In genomic region chr9:132114102-132114707, GRCh38 we compare ENCODE assay signal across 7 cellular contexts. TPM values are rescaled to one million over a fixed set of nuclear protein-coding genes. Genes with fewer than 3 reads are reported as not detected.
DNase-seq lines count a peak whose midpoint lies in the region; ATAC-seq and TF ChIP-seq lines count a peak whose summit lies in the region.

No MANE protein-coding gene starts in this region.

- H3K79me1 ChIP-seq in IMR-90 (ENCODE audit: low read depth in 1 of 2, low read length in 2 of 2) = no peaks in the 10 kb centered on the region
- no peaks in the 10 kb centered on the region for H3K79me1 ChIP-seq in neuronal stem cell (ENCODE audit: low read depth, low read length)

- no peak overlapping the region for H4K5ac ChIP-seq in IMR-90 (ENCODE audit: low read depth, low read length)

- no peak for TF ChIP-seq CTCF in IMR-90 (conservative IDR thresholded peaks at IDR 0.05; ENCODE audit: low read depth, low read length)
- no peak for TF ChIP-seq CTCF in ascending aorta (IDR thresholded peaks at IDR 0.05)

- H4K20me1 ChIP-seq in IMR-90 (ENCODE audit: insufficient read depth, low read length) = no peaks in the 10 kb centered on the region

- no TSS peak for BruUV-seq in IMR-90 (replicated peaks; lab: Mats Ljungman, UMichigan)

- peak; percentile 33 for TF ChIP-seq RAD21 in IMR-90 (IDR thresholded peaks at IDR 0.05; ENCODE audit: low read length)

- H3K4me3 Mint-ChIP-seq in activated CD4-positive, alpha-beta memory T cell treated with anti-CD3 and anti-CD28 coated beads for 36 hours = no peak overlapping the region

- no peak overlapping the region for H3K4ac ChIP-seq in IMR-90 (ENCODE audit: low read depth, low read length)
- no peak overlapping the region for H3K4ac ChIP-seq in neuronal stem cell (ENCODE audit: low read length)

- in situ Hi-C loops in IMR-90 (cut with MboI; ENCODE audit: low sequenced_read_pairs) (no loop called here), G401 (cut with HindIII; ENCODE audit: low sequenced_read_pairs) (no loop called here)

- no peak overlapping the region for H3K14ac ChIP-seq in IMR-90 (replicated peaks; ENCODE audit: low read depth, low read length)
- H3K14ac ChIP-seq in neuronal stem cell (ENCODE audit: low read length) = no peak overlapping the region

- CTCF ChIA-PET in IMR-90 (lab: Yijun Ruan, JAX) = interaction anchor here (1.0 kb wide), 1 partner anchor 15 kb away, joined by 3 read pairs; no protein-coding TSS in a partner anchor
- CTCF ChIA-PET in activated CD4-positive, alpha-beta memory T cell treated with anti-CD3 and anti-CD28 coated beads for 36 hours (lab: Charles Lee) = no interaction called here

- no peak overlapping the region for H2BK15ac ChIP-seq in IMR-90 (ENCODE audit: low read depth, low read length)
- no peak overlapping the region for H2BK15ac ChIP-seq in neuronal stem cell (ENCODE audit: low read length)

- H3K27ac ChIP-seq in IMR-90 (ENCODE audit: insufficient read depth, low read length) (no peak overlapping the region), neuronal stem cell (replicated peaks; ENCODE audit: low read length) (no peak overlapping the region), ascending aorta (no peak overlapping the region)

- DNase-seq in IMR-90 (peak; percentile 60), fibroblast of peridontal ligament (ENCODE audit: extremely low read depth) (peak; percentile 44), neuronal stem cell (ENCODE audit: low spot score) (peak; percentile 76), G401 (ENCODE audit: low spot score) (no peak), NCI-H128 (lab: John Stamatoyannopoulos, UW; ENCODE audit: unreplicated experiment) (no peak), ascending aorta (ENCODE audit: low spot score in 2 of 2) (no peak)
- peak; percentile 60 for DNase-seq in activated CD4-positive, alpha-beta memory T cell treated with anti-CD3 and anti-CD28 coated beads for 36 hours

- no peak overlapping the region for H2BK20ac ChIP-seq in IMR-90 (ENCODE audit: low read depth, low read length)

- H3K4me1 ChIP-seq in IMR-90 (ENCODE audit: control insufficient read depth, insufficient read depth, low read length) = no peaks in the 10 kb centered on the region
- no peaks in the 10 kb centered on the region for H3K4me1 ChIP-seq in neuronal stem cell (ENCODE audit: control insufficient read depth in 2 of 2, insufficient read depth in 1 of 2, low read depth in 1 of 2, low read length in 2 of 2)
- H3K4me1 ChIP-seq in ascending aorta = no peaks in the 10 kb centered on the region

- H2BK120ac ChIP-seq in IMR-90 (ENCODE audit: low read depth, low read length) (no peak overlapping the region), neuronal stem cell (ENCODE audit: low read depth, low read length) (no peak overlapping the region)

- H3K9me3 ChIP-seq in IMR-90 (ENCODE audit: control insufficient read depth, insufficient read depth, low read length) (no peaks in the 10 kb centered on the region), neuronal stem cell (replicated peaks in 1 of 2; ENCODE audit: control insufficient read depth in 2 of 2, insufficient read depth in 1 of 2, low read depth in 1 of 2, low read length in 2 of 2) (no peaks in the 10 kb centered on the region), ascending aorta (no peaks in the 10 kb centered on the region)

- no peak overlapping the region for H3K9ac ChIP-seq in IMR-90 (ENCODE audit: low read depth, low read length)
- no peak overlapping the region for H3K9ac ChIP-seq in neuronal stem cell (ENCODE audit: low read depth, low read length, poor library complexity)

- no peaks in the 10 kb centered on the region for H3K9me3 Mint-ChIP-seq in activated CD4-positive, alpha-beta memory T cell treated with anti-CD3 and anti-CD28 coated beads for 36 hours

- H2AK9ac ChIP-seq in IMR-90 (replicated peaks; ENCODE audit: low read depth, low read length, poor library complexity) = peak overlapping the region; percentile 55

- no peak for TF ChIP-seq POLR2A in IMR-90 (IDR thresholded peaks at IDR 0.05; ENCODE audit: low read depth, low read length)

- H3K23ac ChIP-seq in IMR-90 (ENCODE audit: low read depth, low read length) (no peak overlapping the region), neuronal stem cell (ENCODE audit: low read depth, low read length, poor library complexity) (no peak overlapping the region)

- H3K27me3 Mint-ChIP-seq in activated CD4-positive, alpha-beta memory T cell treated with anti-CD3 and anti-CD28 coated beads for 36 hours = peaks cover 41% of the 10 kb centered on the region

- H3K4me3 ChIP-seq in IMR-90 (ENCODE audit: insufficient read depth, low read depth, low read length) (no peak overlapping the region), neuronal stem cell (ENCODE audit: low read length in 2 of 2) (no peak overlapping the region), ascending aorta (no peak overlapping the region)

- H3K4me1 Mint-ChIP-seq in activated CD4-positive, alpha-beta memory T cell treated with anti-CD3 and anti-CD28 coated beads for 36 hours (ENCODE audit: low read depth) = no peaks in the 10 kb centered on the region

- no peaks in the 10 kb centered on the region for H3K36me3 Mint-ChIP-seq in activated CD4-positive, alpha-beta memory T cell treated with anti-CD3 and anti-CD28 coated beads for 36 hours

- H2AFZ ChIP-seq in IMR-90 (replicated peaks; ENCODE audit: low read length, poor library complexity) = peak overlapping the region; percentile 9
- no peak overlapping the region for H2AFZ ChIP-seq in neuronal stem cell (ENCODE audit: low read length)

- H3K18ac ChIP-seq in IMR-90 (ENCODE audit: low read depth, low read length) (no peak overlapping the region), neuronal stem cell (ENCODE audit: low read length) (no peak overlapping the region)

- POLR2A ChIA-PET in IMR-90 (lab: Charles Lee; ENCODE audit: unreplicated experiment) = no interaction called here
- POLR2A ChIA-PET in activated CD4-positive, alpha-beta memory T cell treated with anti-CD3 and anti-CD28 coated beads for 36 hours (lab: Charles Lee) = no interaction called here

- H4K8ac ChIP-seq in IMR-90 (ENCODE audit: low read depth in 2 of 2, low read length in 2 of 2) (no peak overlapping the region), neuronal stem cell (ENCODE audit: low read depth, low read length) (no peak overlapping the region)

- H3K4me2 ChIP-seq in IMR-90 (ENCODE audit: low read depth, low read length) = no peak overlapping the region
- H3K4me2 ChIP-seq in neuronal stem cell (ENCODE audit: insufficient read depth, low read length, poor library complexity, severe bottlenecking) = no peak overlapping the region

- H4K91ac ChIP-seq in IMR-90 (ENCODE audit: insufficient read depth, low read depth, low read length) = no peak overlapping the region
- H4K91ac ChIP-seq in neuronal stem cell (ENCODE audit: low read depth, low read length, poor library complexity) = no peak overlapping the region

- peaks cover 24% of the 10 kb centered on the region for H3K27me3 ChIP-seq in IMR-90 (ENCODE audit: control insufficient read depth, insufficient read depth, low read length)
- H3K27me3 ChIP-seq in neuronal stem cell (ENCODE audit: control insufficient read depth in 3 of 3, insufficient read depth in 3 of 3, low read depth in 1 of 3, low read length in 3 of 3) = peaks cover 0 to 10% (median 0%) of the 10 kb centered on the region in 3 experiments
- H3K27me3 ChIP-seq in ascending aorta = no peaks in the 10 kb centered on the region

- H3K9me1 ChIP-seq in IMR-90 (ENCODE audit: insufficient read depth, low read length) = no peaks in the 10 kb centered on the region

- H3K56ac ChIP-seq in IMR-90 (ENCODE audit: extremely low read depth, insufficient read depth, low read length) = no peak overlapping the region

- dilution Hi-C loops in IMR-90 (cut with HindIII; ENCODE audit: low sequenced_read_pairs, unreplicated experiment) = no loop called here

- H2BK5ac ChIP-seq in IMR-90 (ENCODE audit: low read depth, low read length, poor library complexity, severe bottlenecking) = no peak overlapping the region
- H2BK5ac ChIP-seq in neuronal stem cell (ENCODE audit: low read length) = no peak overlapping the region

- no peak overlapping the region for H2BK12ac ChIP-seq in neuronal stem cell (ENCODE audit: low read length)

- no peaks in the 10 kb centered on the region for H3K36me3 ChIP-seq in IMR-90 (ENCODE audit: control insufficient read depth, insufficient read depth, low read length)
- H3K36me3 ChIP-seq in neuronal stem cell (replicated peaks in 1 of 2; ENCODE audit: control insufficient read depth in 2 of 2, insufficient read depth in 2 of 2, low read length in 2 of 2) = no peaks in the 10 kb centered on the region
- H3K36me3 ChIP-seq in ascending aorta = no peaks in the 10 kb centered on the region

- no peak overlapping the region for H3K27ac Mint-ChIP-seq in activated CD4-positive, alpha-beta memory T cell treated with anti-CD3 and anti-CD28 coated beads for 36 hours

- H2AK5ac ChIP-seq in IMR-90 (ENCODE audit: low read depth, low read length) (no peak overlapping the region), neuronal stem cell (ENCODE audit: low read depth, low read length) (no peak overlapping the region)

- intact Hi-C loops in IMR-90 (cut with micrococcal nuclease) (loop anchor here (10.0 kb wide), 1 partner anchor 339 kb away; no protein-coding TSS in a partner anchor), ascending aorta (cut with DNase I) (no loop called here)
- intact Hi-C loops in activated CD4-positive, alpha-beta memory T cell treated with anti-CD3 and anti-CD28 coated beads for 36 hours (cut with micrococcal nuclease) = no loop called here

- 6% methylated on average over 8 of the region's 18 CpGs; no CpG with 5 or more reads in 1 of the 2 experiments for WGBS in IMR-90 (ENCODE audit: extremely low coverage in 2 of 2, insufficient read length in 1 of 2), 2 experiments
- no CpG with 5 or more reads among the region's 18 CpGs for WGBS in neuronal stem cell (ENCODE audit: extremely low coverage in 2 of 2, insufficient read length in 2 of 2, insufficient replicate concordance in 1 of 2), 2 donors

- peak; percentile 99 for ATAC-seq in IMR-90 (ENCODE audit: low read depth)

RNA-seq across cellular contexts. Expression of gene MED27, which starts 34.5 kb away (rescaled TPM):
- total RNA-seq in IMR-90 (2012; rRNA removed) (51.9 and 63.4 TPM in 2 replicates), ascending aorta (19.4 TPM)
- polyA plus RNA-seq in IMR-90 (2012; rRNA removed) = 50.2 and 51.6 TPM in 2 replicates
- polyA plus RNA-seq in IMR-90 (2012; cell fraction: cytosol; rRNA removed) = 33.8 and 51.4 TPM in 2 replicates
- 18.2 and 24.4 TPM in 2 replicates for polyA plus RNA-seq in IMR-90 (2012; cell fraction: nucleus; rRNA removed; ENCODE audit: low replicate concordance)
- total RNA-seq in activated CD4-positive, alpha-beta memory T cell treated with anti-CD3 and anti-CD28 coated beads for 36 hours = 10 to 100 TPM; 30.1 to 32.4 TPM
- 35.0 TPM for polyA plus RNA-seq in neuronal stem cell (2013, experiment 1 of 2)
- 35.1 TPM for polyA plus RNA-seq in neuronal stem cell (2013, experiment 2 of 2)
- 27.8 and 46.7 TPM in 2 replicates for total RNA-seq in G401 (2014; rRNA removed; shearing (Covaris generic))

RNA-seq across cellular contexts. Expression of gene NTNG2, which starts 47.7 kb away (rescaled TPM):
- total RNA-seq in IMR-90 (2012; rRNA removed) (0.28 and 0.54 TPM in 2 replicates), ascending aorta (5.9 TPM)
- polyA plus RNA-seq in IMR-90 (2012; rRNA removed) = 0.84 and 1.2 TPM in 2 replicates
- 0.37 and 2.0 TPM in 2 replicates for polyA plus RNA-seq in IMR-90 (2012; cell fraction: cytosol; rRNA removed)
- 2.7 and 3.2 TPM in 2 replicates for polyA plus RNA-seq in IMR-90 (2012; cell fraction: nucleus; rRNA removed; ENCODE audit: low replicate concordance)
- 1 to 10 TPM in 1 of 2 experiments, under 1 TPM in 1; 0.77 to 1.4 TPM for total RNA-seq in activated CD4-positive, alpha-beta memory T cell treated with anti-CD3 and anti-CD28 coated beads for 36 hours
- 1.6 TPM for polyA plus RNA-seq in neuronal stem cell (2013, experiment 1 of 2)
- 2.1 TPM for polyA plus RNA-seq in neuronal stem cell (2013, experiment 2 of 2)
- 0.14 and 0.37 TPM in 2 replicates for total RNA-seq in G401 (2014; rRNA removed; shearing (Covaris generic))

Comparison
In these comparisons a context has a peak if more than half of its experiments do, and no peak if none do; other contexts are left out.
1. DNase-seq: peak in IMR-90 (single experiment), activated CD4-positive, alpha-beta memory T cell treated with anti-CD3 and anti-CD28 coated beads for 36 hours (single experiment), fibroblast of peridontal ligament (single experiment) and neuronal stem cell (single experiment); none in G401 (single experiment), NCI-H128 (single experiment) and ascending aorta (0 of 2).